ENCODE assay signal across 10 cellular contexts in the genomic region with DNA sequence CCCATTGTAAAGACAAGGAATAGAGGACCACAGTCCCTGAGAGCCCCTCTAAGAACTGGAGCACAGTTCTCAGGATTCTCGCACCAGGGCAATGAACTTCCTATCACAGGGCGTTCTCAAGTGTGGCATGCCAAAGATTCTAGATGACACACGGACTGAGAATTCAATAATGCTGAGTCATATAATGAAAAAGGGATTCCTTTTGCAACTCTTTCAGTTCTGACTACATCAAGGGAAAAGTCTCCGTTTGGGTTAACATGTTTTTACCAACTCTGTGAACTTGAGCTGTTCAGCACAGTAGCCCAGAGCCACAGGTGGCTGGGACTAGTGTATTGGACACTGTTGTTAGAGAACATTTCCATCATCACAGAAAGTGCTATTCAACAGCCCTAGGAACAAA. TPM values are rescaled to one million over a fixed set of nuclear protein-coding genes. Genes with fewer than 3 reads are reported as not detected.
DNase-seq lines count a peak whose midpoint lies in the region; ATAC-seq and TF ChIP-seq lines count a peak whose summit lies in the region.
"Had no signal": no experiment of that assay in that cellular context is flagged by ENCODE, and none has a peak within 500 bp of the region (broad histone marks: within the 10 kb centered on the region; RNA-seq: fewer than 3 reads in every experiment).

No MANE protein-coding gene starts in this region.

- H3K4me3 Mint-ChIP-seq in osteocyte (ENCODE audit: unreplicated experiment), result peak overlapping the region; percentile 50

- H3K4me3 ChIP-seq in MG63, result no peak overlapping the region
- no peak overlapping the region for H3K4me3 ChIP-seq in cardiac fibroblast (replicated peaks in 1 of 2; ENCODE audit: low read depth in 2 of 2, low read length in 2 of 2)
- H3K4me3 ChIP-seq: upper lobe of left lung had no signal

- H3K36me3 Mint-ChIP-seq in osteocyte (ENCODE audit: unreplicated experiment), result peaks cover 19% of the 10 kb centered on the region

- H3K27me3 Mint-ChIP-seq in osteocyte (ENCODE audit: unreplicated experiment), result no peaks in the 10 kb centered on the region

- DNase-seq in activated CD4-positive, CD25-positive, alpha-beta regulatory T cell (lab: John Stamatoyannopoulos, UW), result no peak
- DNase-seq in MG63, result peak; percentile 46
- DNase-seq in cardiac fibroblast (ENCODE audit: low read depth in 2 of 2), result peak; percentile 90 to 98
- DNase-seq in osteocyte (ENCODE audit: extremely low spot score, unreplicated experiment), result no peak
- DNase-seq in effector CD4-positive, alpha-beta T cell, result no peak
- no peak for DNase-seq in NK-92 (lab: John Stamatoyannopoulos, UW; ENCODE audit: unreplicated experiment)
- DNase-seq: NCI-H774, upper lobe of left lung had no signal

- no peak for TF ChIP-seq CTCF in cardiac fibroblast (IDR thresholded peaks at IDR 0.05; ENCODE audit: low read depth, low read length)
- TF ChIP-seq CTCF in osteocyte (IDR thresholded peaks at IDR 0.05), result no peak

- peaks cover 7% of the 10 kb centered on the region for H3K36me3 ChIP-seq in MG63

- peaks cover 34% of the 10 kb centered on the region for H3K4me1 Mint-ChIP-seq in osteocyte (ENCODE audit: unreplicated experiment)

- no peaks in the 10 kb centered on the region for H3K27me3 ChIP-seq in MG63
- H3K27me3 ChIP-seq: upper lobe of left lung had no signal

- H3K27ac Mint-ChIP-seq in osteocyte (ENCODE audit: unreplicated experiment), result peak overlapping the region; percentile 94

- H3K9me3 ChIP-seq in MG63, result no peaks in the 10 kb centered on the region
- H3K9me3 ChIP-seq: upper lobe of left lung had no signal

- no peaks in the 10 kb centered on the region for H3K9me3 Mint-ChIP-seq in osteocyte (ENCODE audit: unreplicated experiment)

- ATAC-seq in activated CD4-positive, CD25-positive, alpha-beta regulatory T cell treated with anti-CD3 and anti-CD28 coated beads, Interleukin-2, amount 50 U/mL, for 24 hours, result peak; percentile 16 to 36
- ATAC-seq in HG02759 (IDR thresholded peaks at IDR 0.05; ENCODE audit: unreplicated experiment), result no peak

RNA-seq across cellular contexts. Expression of gene MED20, which starts 3.4 kb away (rescaled TPM):
- total RNA-seq in MG63 (2014; rRNA removed; shearing (Covaris generic); ENCODE audit: low replicate concordance), result 7.7 and 13.7 TPM in 2 replicates
- total RNA-seq in osteocyte, result 24.3 and 30.0 TPM in 2 replicates

RNA-seq across cellular contexts. Expression of gene BYSL, which starts 3.8 kb away (rescaled TPM):
- 34.0 and 64.8 TPM in 2 replicates for total RNA-seq in MG63 (2014; rRNA removed; shearing (Covaris generic); ENCODE audit: low replicate concordance)
- total RNA-seq in osteocyte, result 20.2 and 22.7 TPM in 2 replicates

RNA-seq across cellular contexts. Expression of gene USP49, which starts 22.4 kb away (rescaled TPM):
- total RNA-seq in MG63 (2014; rRNA removed; shearing (Covaris generic); ENCODE audit: low replicate concordance), result 1.1 and 1.3 TPM in 2 replicates
- total RNA-seq in osteocyte, result 5.2 and 5.4 TPM in 2 replicates

RNA-seq across cellular contexts. Expression of gene CCND3, which starts 24.1 kb away (rescaled TPM):
- 7.5 and 29.8 TPM in 2 replicates for total RNA-seq in MG63 (2014; rRNA removed; shearing (Covaris generic); ENCODE audit: low replicate concordance)
- total RNA-seq in osteocyte, result 82.7 and 91.2 TPM in 2 replicates

Comparison
In these comparisons a context has a peak if more than half of its experiments do, and no peak if none do; other contexts are left out.
1. DNase-seq: peak in MG63 (single experiment) and cardiac fibroblast (2 of 2); none in activated CD4-positive, CD25-positive, alpha-beta regulatory T cell (0 of 4), osteocyte (single experiment), effector CD4-positive, alpha-beta T cell (single experiment) and NK-92 (single experiment).